23 cellular contexts compared by ENCODE assay signal in genomic region chr13:96093296-96094006, GRCh38. TPM values are rescaled to one million over a fixed set of nuclear protein-coding genes. Genes with fewer than 3 reads are reported as not detected.
DNase-seq lines count a peak whose midpoint lies in the region; ATAC-seq and TF ChIP-seq lines count a peak whose summit lies in the region.
"Had no signal": no experiment of that assay in that cellular context is flagged by ENCODE, and none has a peak within 500 bp of the region (broad histone marks: within the 10 kb centered on the region; RNA-seq: fewer than 3 reads in every experiment).

No MANE protein-coding gene starts in this region.

- no peak overlapping the region for H3K4me3 ChIP-seq in PC-3 (ENCODE audit: low read length)
- H3K4me3 ChIP-seq: A549, GM12878, SK-N-MC had no signal

- no peaks in the 10 kb centered on the region for H3F3A ChIP-seq in PC-3 (ENCODE audit: low read length, unreplicated experiment)

- H3K4me3 Mint-ChIP-seq in endothelial cell (ENCODE audit: unreplicated experiment) = peak overlapping the region; percentile 19
- H3K4me3 Mint-ChIP-seq: B cell; CD4-positive, CD25-positive, alpha-beta regulatory T cell had no signal

- H2AFZ ChIP-seq in PC-3 (ENCODE audit: low read length) = no peak overlapping the region

- no peaks in the 10 kb centered on the region for H3K79me2 ChIP-seq in PC-3 (ENCODE audit: low read length)

- H3K4me1 ChIP-seq in PC-3 (ENCODE audit: insufficient read depth, low read length) = peaks cover 15% of the 10 kb centered on the region

- no peaks in the 10 kb centered on the region for H4K20me1 ChIP-seq in PC-3 (ENCODE audit: low read length)

- no peaks in the 10 kb centered on the region for H3K36me3 ChIP-seq in PC-3 (ENCODE audit: low read depth, low read length)

- H3K9me3 ChIP-seq in PC-3 (ENCODE audit: low read length) = no peaks in the 10 kb centered on the region
- H3K9me3 ChIP-seq: A549 had no signal

- DNase-seq in DMS53 treated with DMSO at 0.1 percent for 48 hours (lab: John Stamatoyannopoulos, UW; ENCODE audit: unreplicated experiment) (peak; percentile 22), PC-3 (peak; percentile 37), endothelial cell (ENCODE audit: low spot score) (no peak), renal cortical epithelial cell (ENCODE audit: low read depth) (peak; percentile 2), ecto neural progenitor cell (ENCODE audit: low spot score) (no peak), left cardiac atrium (no peak)
- DNase-seq: CD4-positive, CD25-positive, alpha-beta regulatory T cell; DMS79 treated with DMSO at 0.1 percent for 48 hours; H9; Kasumi-1; NCI-H1694; NCI-H2081 treated with DMSO at 0.1 percent for 48 hours; NCI-H2171 treated with DMSO at 0.1 percent for 48 hours; NCI-H524 treated with DMSO at 0.1 percent for 48 hours; NCI-H82; OCI-M1; Right ventricle myocardium superior had no signal

- ATAC-seq in PC-3 (peak; percentile 32), GM21723 (IDR thresholded peaks at IDR 0.05; ENCODE audit: unreplicated experiment) (no peak), left cardiac atrium (no peak)
- ATAC-seq: A549, GM12878 had no signal

- no peaks in the 10 kb centered on the region for H3K9me2 ChIP-seq in PC-3 (replicated peaks; ENCODE audit: low read length)

- peaks cover 15% of the 10 kb centered on the region for H3K27me3 Mint-ChIP-seq in endothelial cell (ENCODE audit: unreplicated experiment)

- no TSS peak for BruUV-seq in PC-3 (replicated peaks; lab: Mats Ljungman, UMichigan)

- peak overlapping the region; percentile 12 for H3K27ac Mint-ChIP-seq in endothelial cell (ENCODE audit: unreplicated experiment)
- H3K27ac Mint-ChIP-seq: B cell; CD4-positive, CD25-positive, alpha-beta regulatory T cell; H9 had no signal

- POLR2A ChIA-PET in PC-3 (lab: Charles Lee; ENCODE audit: unreplicated experiment) = no interaction called here

- intact Hi-C loops in PC-3 (cut with micrococcal nuclease) (no loop called here), left cardiac atrium (cut with DNase I) (no loop called here)

- TF ChIP-seq CTCF in PC-3 (conservative IDR thresholded peaks at IDR 0.05; ENCODE audit: low read depth, low read length) (no peak), endothelial cell (IDR thresholded peaks at IDR 0.05; ENCODE audit: unreplicated experiment) (no peak)

- no peak overlapping the region for H3K27ac ChIP-seq in PC-3 (ENCODE audit: low read length)
- H3K27ac ChIP-seq: A549, SK-N-MC had no signal

- H3K9me3 Mint-ChIP-seq in endothelial cell (ENCODE audit: unreplicated experiment) = no peaks in the 10 kb centered on the region
- H3K9me3 Mint-ChIP-seq: H9 had no signal

- H3K9ac ChIP-seq in PC-3 (ENCODE audit: low read length) = no peak overlapping the region

- H3K4me2 ChIP-seq in PC-3 (ENCODE audit: low read length) = no peak overlapping the region
- H3K4me2 ChIP-seq: A549 had no signal

- CTCF ChIA-PET in PC-3 (lab: Charles Lee) = no interaction called here

- H3K36me3 Mint-ChIP-seq in endothelial cell (ENCODE audit: low read depth, unreplicated experiment) = peaks cover 4% of the 10 kb centered on the region
- H3K36me3 Mint-ChIP-seq: CD4-positive, CD25-positive, alpha-beta regulatory T cell had no signal

- peaks cover 28% of the 10 kb centered on the region for H3K4me1 Mint-ChIP-seq in endothelial cell (ENCODE audit: unreplicated experiment)

- H3K27me3 ChIP-seq in PC-3 (ENCODE audit: low read length) = peaks cover 34% of the 10 kb centered on the region

RNA-seq across cellular contexts. Expression of gene HS6ST3, which starts 3.5 kb away (rescaled TPM):
- 0.06 and 0.11 TPM in 2 replicates for total RNA-seq in PC-3 (2014; rRNA removed)
- total RNA-seq in endothelial cell (ENCODE audit: unreplicated experiment) = 1.9 TPM
- total RNA-seq in renal cortical epithelial cell = under 0.01 TPM in 2 replicates
- total RNA-seq in left cardiac atrium = under 1 TPM; 0.35 to 0.42 TPM
- total RNA-seq: B cell; CD4-positive, CD25-positive, alpha-beta regulatory T cell; GM12878; RPMI7951 had no signal

RNA-seq across cellular contexts. Expression of gene UGGT2, which starts 40.2 kb away (rescaled TPM):
- 12.2 and 24.3 TPM in 2 replicates for total RNA-seq in PC-3 (2014; rRNA removed)
- 23.7 TPM for total RNA-seq in endothelial cell (ENCODE audit: unreplicated experiment)
- total RNA-seq in renal cortical epithelial cell = 33.8 and 47.6 TPM in 2 replicates
- 10 to 100 TPM; 17.0 to 27.3 TPM for total RNA-seq in left cardiac atrium

Comparison
In these comparisons a context has a peak if more than half of its experiments do, and no peak if none do; other contexts are left out.
1. DNase-seq: peak in DMS53 treated with DMSO at 0.1 percent for 48 hours (single experiment), PC-3 (single experiment) and renal cortical epithelial cell (single experiment); none in endothelial cell (single experiment), ecto neural progenitor cell (single experiment) and left cardiac atrium (single experiment).